22 cellular contexts compared by ENCODE assay signal in genomic region chr11:96019810-96020747, GRCh38.
DNase-seq lines count a peak whose midpoint lies in the region; ATAC-seq, FAIRE-seq and TF ChIP-seq lines count a peak whose summit lies in the region.
"Had no signal": no experiment of that assay in that cellular context is flagged by ENCODE, and none has a peak within 500 bp of the region (broad histone marks: within the 10 kb centered on the region; RNA-seq: fewer than 3 reads in every experiment).

No MANE protein-coding gene starts in this region.

- H4K20me1 ChIP-seq in H1 (replicated peaks in 1 of 2; ENCODE audit: control insufficient read depth in 1 of 2, insufficient read depth in 2 of 2, low read length in 2 of 2), result no peaks in the 10 kb centered on the region

- CTCF ChIA-PET in H1 (lab: Charles Lee; ENCODE audit: partially characterized antibody), result interaction anchor here (0.6 to 1.5 kb wide), 4 partner anchors 36 to 374 kb away, joined by 3 to 4 read pairs (median 3); partner anchors contain the start of gene MAML2
- CTCF ChIA-PET in GM10248 (lab: Yijun Ruan, JAX), result interaction anchor here (1.0 to 1.9 kb wide), 5 partner anchors 8 to 40 kb away, joined by 3 to 7 read pairs (median 4); no protein-coding TSS in a partner anchor

- DNase-seq in NCI-H82 (lab: John Stamatoyannopoulos, UW) (peak; percentile 26), NCI-H82 treated with DMSO at 0.1 percent for 48 hours (lab: John Stamatoyannopoulos, UW; ENCODE audit: unreplicated experiment) (no peak), H1 (ENCODE audit: low read depth in 1 of 2, low spot score in 2 of 2) (no peak), GM10248 (ENCODE audit: extremely low spot score) (no peak), D721Med (ENCODE audit: insufficient read length, low spot score) (no peak)
- peak; percentile 34 for DNase-seq in stimulated activated CD4-positive, alpha-beta T cell treated with anti-CD3 and anti-CD28 coated beads, Interleukin-15, amount 100 ng/mL, for 24 hours
- no peak for DNase-seq in stimulated activated CD4-positive, alpha-beta T cell treated with anti-CD3 and anti-CD28 coated beads, Interleukin-12 subunit alpha, Interleukin-12 subunit beta, amount 100 ng/mL, for 4 hours
- DNase-seq in stimulated activated naive CD8-positive, alpha-beta T cell treated with anti-CD3 and anti-CD28 coated beads, Interleukin-15, Interleukin-2, amounts not matched to agents 100 U/mL and 50 U/mL, for 24 hours, result peak; percentile 24
- DNase-seq: activated CD4-positive, alpha-beta T cell treated with anti-CD3 and anti-CD28 coated beads, Interleukin-2, amount 50 U/mL, for 1 hour; Caco-2; effector memory CD8-positive, alpha-beta T cell; islet precursor cell; NCI-H187; occipital lobe; retina; upper lobe of left lung had no signal

- H2BK12ac ChIP-seq in H1 (ENCODE audit: low read depth, low read length), result no peak overlapping the region

- H2BK15ac ChIP-seq in H1 (ENCODE audit: low read length), result no peak overlapping the region

- H3K79me2 ChIP-seq in H1 (ENCODE audit: control insufficient read depth in 1 of 2, insufficient read depth in 2 of 2, low read length in 2 of 2), result no peaks in the 10 kb centered on the region

- H3K9me3 ChIP-seq in H1 (ENCODE audit: insufficient read depth in 2 of 2, low read depth in 1 of 2, low read length in 1 of 2), result no peaks in the 10 kb centered on the region
- H3K9me3 ChIP-seq: Caco-2, gastroesophageal sphincter, upper lobe of left lung had no signal

- no peak overlapping the region for H3K4me3 ChIP-seq in H1 (ENCODE audit: extremely low read depth in 1 of 4, insufficient read depth in 2 of 4, low read depth in 3 of 4, low read length in 4 of 4)
- H3K4me3 ChIP-seq: gastroesophageal sphincter, lung, smooth muscle cell, upper lobe of left lung had no signal

- H2AK5ac ChIP-seq in H1 (ENCODE audit: low read depth, low read length), result no peak overlapping the region

- FAIRE-seq in H1 (lab: Jason Lieb, UNC) (no peak), D721Med (lab: Jason Lieb, UNC) (no peak)
- FAIRE-seq: colon, GM12892 had no signal

- H2BK20ac ChIP-seq in H1 (ENCODE audit: low read length), result no peak overlapping the region

- no peaks in the 10 kb centered on the region for H3K36me3 ChIP-seq in H1 (ENCODE audit: control insufficient read depth in 2 of 4, insufficient read depth in 4 of 4, low read length in 3 of 4)
- H3K36me3 ChIP-seq: gastroesophageal sphincter, upper lobe of left lung had no signal

- TF ChIP-seq CTCF in H1 (IDR thresholded peaks at IDR 0.05; ENCODE audit: control extremely low read depth in 1 of 3, insufficient read depth in 1 of 3, low read depth in 1 of 3, low read length in 3 of 3) (no peak), GM10248 (IDR thresholded peaks at IDR 0.05; ENCODE audit: control extremely low read depth, extremely low read depth, low read depth, missing control alignments) (no peak), D721Med (IDR thresholded peaks at IDR 0.05; ENCODE audit: insufficient read depth, missing control alignments) (no peak)

- peaks cover 0 to 2% (median 0%) of the 10 kb centered on the region in 4 experiments; a peak in 1 of 7 replicates for H3K27me3 ChIP-seq in H1 (replicated peaks in 1 of 4; ENCODE audit: control insufficient read depth in 3 of 4, extremely low read depth in 1 of 4, insufficient read depth in 3 of 4, low read length in 3 of 4)
- H3K27me3 ChIP-seq: gastroesophageal sphincter, upper lobe of left lung had no signal

- no peak overlapping the region for H3K14ac ChIP-seq in H1 (ENCODE audit: insufficient read length)

- no peak for TF ChIP-seq RAD21 in H1 (IDR thresholded peaks at IDR 0.05 in 1 of 2, conservative IDR thresholded peaks at IDR 0.05 in 1 of 2; ENCODE audit: low read depth in 2 of 2, low read length in 2 of 2)

- ATAC-seq in stimulated activated naive CD8-positive, alpha-beta T cell treated with anti-CD3 and anti-CD28 coated beads, Interleukin-15, Interleukin-2, amounts not matched to agents 100 U/mL and 50 U/mL, for 24 hours, result peak; percentile 68
- ATAC-seq: effector memory CD8-positive, alpha-beta T cell; gastroesophageal sphincter had no signal

- no peak overlapping the region for H4K91ac ChIP-seq in H1 (replicated peaks; ENCODE audit: insufficient read length, low read length)

- no peak overlapping the region for H3K4me2 ChIP-seq in H1 (ENCODE audit: insufficient read depth in 1 of 2, low read depth in 2 of 2, low read length in 2 of 2)
- H3K4me2 ChIP-seq: smooth muscle cell had no signal

- H2AFZ ChIP-seq in H1 (ENCODE audit: low read length), result no peak overlapping the region

- no peak overlapping the region for H3K23ac ChIP-seq in H1 (ENCODE audit: insufficient read length)

- no peak overlapping the region for H3K56ac ChIP-seq in H1 (replicated peaks; ENCODE audit: insufficient read length, low read depth, low read length)

- no peak overlapping the region for H4K8ac ChIP-seq in H1 (ENCODE audit: extremely low read depth, insufficient read depth, low read length)

- H3K9ac ChIP-seq in H1 (replicated peaks in 1 of 4; ENCODE audit: extremely low read depth in 1 of 4, low read depth in 3 of 4, low read length in 3 of 4), result no peak overlapping the region; a peak in 1 of 7 replicates

- H3K23me2 ChIP-seq in H1 (ENCODE audit: low read depth, low read length), result no peaks in the 10 kb centered on the region

- no peak overlapping the region for H3K27ac ChIP-seq in H1 (ENCODE audit: low read depth, low read length)
- H3K27ac ChIP-seq: 22Rv1, gastroesophageal sphincter, upper lobe of left lung had no signal

- H3K79me1 ChIP-seq in H1 (ENCODE audit: low read depth, low read length), result no peaks in the 10 kb centered on the region

- 70% methylated on average over 8 of the region's 8 CpGs; no CpG with 5 or more reads in 1 of the 2 experiments for WGBS in H1 (ENCODE audit: extremely low coverage in 1 of 2, insufficient coverage in 1 of 2, insufficient read length in 1 of 2, insufficient replicate concordance in 2 of 2, low coverage in 1 of 2, low lambda C conversion rate in 2 of 2, missing lambda C conversion rate in 1 of 2), 2 experiments

- no peak overlapping the region for H3K4ac ChIP-seq in H1 (replicated peaks; ENCODE audit: insufficient read length, low read depth, low read length)

- H4K5ac ChIP-seq in H1 (ENCODE audit: insufficient read length, low read depth, low read length), result no peak overlapping the region

- TF ChIP-seq POLR2A in H1 (IDR thresholded peaks at IDR 0.05; ENCODE audit: control extremely low read depth in 1 of 2, low read depth in 2 of 2, low read length in 2 of 2), result no peak

- no peak for TF ChIP-seq EP300 in H1 (IDR thresholded peaks at IDR 0.05; ENCODE audit: borderline replicate concordance in 1 of 2, low read depth in 2 of 2, low read length in 2 of 2)

- no peak overlapping the region for H2BK5ac ChIP-seq in H1 (ENCODE audit: low read depth, low read length)

- POLR2A ChIA-PET in H1 (lab: Charles Lee; ENCODE audit: partially characterized antibody), result no interaction called here
- POLR2A ChIA-PET in GM10248 (lab: Yijun Ruan, JAX), result no interaction called here

- H3K18ac ChIP-seq in H1 (ENCODE audit: extremely low read depth, low read length), result no peak overlapping the region

- peaks cover 0 to 5% (median 0%) of the 10 kb centered on the region in 4 experiments; a peak in 2 of 7 replicates for H3K4me1 ChIP-seq in H1 (replicated peaks in 1 of 4; ENCODE audit: control insufficient read depth in 3 of 4, insufficient read depth in 4 of 4, low read length in 3 of 4)
- H3K4me1 ChIP-seq: upper lobe of left lung had no signal

- no peak overlapping the region for H2BK120ac ChIP-seq in H1 (replicated peaks; ENCODE audit: low read depth, low read length)

TF ChIP-seq in H1, 55 proteins besides CTCF, POLR2A, EP300 and RAD21:
- TF ChIP-seq CHD1 (IDR thresholded peaks at IDR 0.05; ENCODE audit: low read depth, low read length) (no peak), JUN (IDR thresholded peaks at IDR 0.05; ENCODE audit: low read depth, low read length) (no peak), MAX (IDR thresholded peaks at IDR 0.05) (peak; percentile 41; the same call in 1 of the 2 replicates), TAF7 (optimal IDR thresholded peaks at IDR 0.05; ENCODE audit: borderline replicate concordance, low read depth, low read length) (no peak)
TF ChIP-seq in H1: peak in this region for 1.

Comparison
In these comparisons a context has a peak if more than half of its experiments do, and no peak if none do; other contexts are left out.
1. DNase-seq: peak in NCI-H82 (single experiment), stimulated activated CD4-positive, alpha-beta T cell treated with anti-CD3 and anti-CD28 coated beads, Interleukin-15, amount 100 ng/mL, for 24 hours (single experiment) and stimulated activated naive CD8-positive, alpha-beta T cell treated with anti-CD3 and anti-CD28 coated beads, Interleukin-15, Interleukin-2, amounts not matched to agents 100 U/mL and 50 U/mL, for 24 hours (single experiment); none in NCI-H82 treated with DMSO at 0.1 percent for 48 hours (single experiment), stimulated activated CD4-positive, alpha-beta T cell treated with anti-CD3 and anti-CD28 coated beads, Interleukin-12 subunit alpha, Interleukin-12 subunit beta, amount 100 ng/mL, for 4 hours (single experiment), H1 (0 of 2), GM10248 (single experiment) and D721Med (single experiment).